Comparison of ENCODE assay signal across 1 cellular context in the genomic region with DNA sequence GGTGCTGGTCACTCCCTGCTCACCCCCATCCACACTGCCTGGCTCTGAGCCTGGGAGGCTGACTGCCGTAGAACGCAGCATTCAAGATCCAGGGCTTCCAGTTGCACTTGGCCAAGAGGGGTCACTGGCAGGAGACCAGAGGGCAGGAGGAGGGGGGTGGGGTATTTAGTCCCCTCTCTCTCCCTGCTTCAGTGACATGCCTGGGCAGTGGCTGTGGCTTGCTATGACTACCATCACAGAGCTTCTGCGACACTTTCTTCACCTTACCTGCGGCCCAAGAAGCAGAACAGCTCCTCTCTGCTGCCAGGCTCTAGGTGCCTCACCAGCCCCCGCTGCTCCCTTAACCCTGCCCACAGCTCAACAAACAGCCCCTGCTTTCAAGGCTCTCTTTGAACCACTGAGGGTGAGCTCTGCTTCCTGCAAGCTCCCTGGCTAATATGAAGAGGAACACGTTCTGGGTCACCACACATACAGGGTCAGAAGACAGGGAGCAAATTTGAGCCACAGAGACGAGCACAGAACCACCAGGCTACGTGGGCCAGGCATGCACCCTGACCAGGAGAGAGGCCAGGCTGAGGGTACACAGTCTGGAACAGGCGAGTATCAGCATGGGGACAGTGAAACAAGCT.
TF ChIP-seq lines count a peak whose summit lies in the region.

No MANE protein-coding gene starts in this region.

TF ChIP-seq in K562, 482 proteins besides CTCF, POLR2A, EP300 and RAD21 (continued from another document):
- no peak for TF ChIP-seq CHD4 (IDR thresholded peaks at IDR 0.05; ENCODE audit: insufficient read depth, insufficient replicate concordance, low read depth, low read length, poor library complexity, severe bottlenecking)
- TF ChIP-seq NR2C1 (IDR thresholded peaks at IDR 0.05): no peak
- no peak for TF ChIP-seq NR2C1 (tag; IDR thresholded peaks at IDR 0.05)
- no peak for TF ChIP-seq E2F5 (CRISPR knock-in tag; IDR thresholded peaks at IDR 0.05)
- no peak for TF ChIP-seq NONO (IDR thresholded peaks at IDR 0.05; ENCODE audit: low read depth in 2 of 2, low read length in 1 of 2)
